11 cellular contexts compared by ENCODE assay signal in the genomic region with DNA sequence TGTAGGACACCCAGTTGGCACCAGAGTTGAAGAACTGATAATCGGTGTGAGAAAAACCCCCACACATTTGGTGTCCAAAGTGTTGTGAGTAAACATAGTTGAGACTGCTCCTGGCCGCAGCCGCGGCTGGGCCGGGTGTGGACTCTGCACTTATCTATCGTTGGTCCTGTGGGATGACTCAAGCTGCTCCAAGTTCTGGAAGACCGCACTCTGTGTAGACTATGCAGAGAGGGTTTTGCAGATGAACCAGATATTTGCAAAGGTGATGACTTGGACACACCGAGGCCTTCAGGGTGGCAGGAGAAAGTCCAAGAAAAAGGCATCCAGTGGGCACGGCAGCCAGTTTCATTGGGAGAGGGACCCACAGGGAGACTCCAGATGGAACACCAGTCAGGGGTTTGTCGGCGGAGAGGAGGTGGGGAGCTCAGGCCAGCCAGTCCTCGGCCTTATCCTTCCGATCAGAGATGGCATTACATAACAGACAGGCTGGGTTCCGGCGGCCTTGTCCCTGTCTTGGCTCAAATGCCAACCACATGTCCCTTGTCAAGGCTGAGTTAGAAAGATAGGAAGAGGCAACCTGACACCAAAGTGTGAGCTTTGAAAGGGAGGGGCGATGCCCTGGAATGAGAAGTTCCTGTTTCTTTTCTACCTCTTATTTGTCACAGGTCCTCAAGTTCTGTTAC. TPM values are rescaled to one million over a fixed set of nuclear protein-coding genes. Genes with fewer than 3 reads are reported as not detected.
DNase-seq lines count a peak whose midpoint lies in the region; ATAC-seq, FAIRE-seq and TF ChIP-seq lines count a peak whose summit lies in the region.
"Had no signal": no experiment of that assay in that cellular context is flagged by ENCODE, and none has a peak within 500 bp of the region (broad histone marks: within the 10 kb centered on the region; RNA-seq: fewer than 3 reads in every experiment).

No MANE protein-coding gene starts in this region.

- H3K4me2 ChIP-seq in HepG2 (ENCODE audit: low read depth, low read length): peak overlapping the region; percentile 71
- H3K4me2 ChIP-seq: PC-9 had no signal

- peaks cover 3 to 14% of the 10 kb centered on the region in 2 donors for H3K4me1 ChIP-seq in ascending aorta
- peaks cover 46% of the 10 kb centered on the region for H3K4me1 ChIP-seq in HepG2 (ENCODE audit: insufficient read depth, low read length)
- H3K4me1 ChIP-seq in upper lobe of left lung: peaks cover 22 to 46% (median 42%) of the 10 kb centered on the region in 4 donors
- no peaks in the 10 kb centered on the region for H3K4me1 ChIP-seq in A673 (ENCODE audit: insufficient read depth, low read length, poor library complexity, severe bottlenecking)
- H3K4me1 ChIP-seq: HAP-1 had no signal

- no peaks in the 10 kb centered on the region for H3K27me3 ChIP-seq in ascending aorta
- H3K27me3 ChIP-seq in HepG2 (ENCODE audit: control insufficient read depth in 1 of 2, insufficient read depth in 2 of 2, low read length in 2 of 2): no peaks in the 10 kb centered on the region
- no peaks in the 10 kb centered on the region for H3K27me3 ChIP-seq in upper lobe of left lung
- no peaks in the 10 kb centered on the region for H3K27me3 ChIP-seq in A673 (replicated peaks; ENCODE audit: insufficient read depth, low read depth, low read length, poor library complexity)

- peak; percentile 86 for FAIRE-seq in HepG2 (lab: Jason Lieb, UNC)

- ATAC-seq in HepG2 (peak; percentile 98), upper lobe of left lung (ENCODE audit: low FRiP score in 2 of 2) (peak; percentile 37 to 92), HG03521 (IDR thresholded peaks at IDR 0.05; ENCODE audit: unreplicated experiment) (no peak)

- peak; percentile 27 to 60 for DNase-seq in NOMO-1 (lab: John Stamatoyannopoulos, UW; ENCODE audit: unreplicated experiment in 2 of 2)
- no peak for DNase-seq in NOMO-1 treated with dmso at 0.1 percent for 144 hours (lab: John Stamatoyannopoulos, UW; ENCODE audit: unreplicated experiment)
- DNase-seq in ascending aorta (ENCODE audit: low spot score in 2 of 2): no peak
- DNase-seq in HepG2 (ENCODE audit: low spot score): peak; percentile 77
- peak in 1 of 2 donors; percentile 85 for DNase-seq in upper lobe of left lung
- DNase-seq in DMS53 (lab: John Stamatoyannopoulos, UW): no peak
- DNase-seq in A673 (ENCODE audit: low spot score): no peak
- DNase-seq: retina had no signal

- H3K4me3 ChIP-seq in ascending aorta (peak overlapping the region in 1 of 2 donors; percentile 61), HepG2 (replicated peaks in 1 of 3; ENCODE audit: insufficient read depth in 1 of 3, low read depth in 2 of 3, low read length in 3 of 3) (peak overlapping the region; percentile 3 to 59 (median 24); a peak in 5 of 6 replicates), upper lobe of left lung (no peak overlapping the region), A673 (ENCODE audit: low read depth, low read length, poor library complexity, severe bottlenecking) (no peak overlapping the region)
- H3K4me3 ChIP-seq: HAP-1, PC-9 had no signal

- CTCF ChIA-PET in HepG2 (lab: Yijun Ruan, JAX; ENCODE audit: low intra/inter-chr PET ratio, low total read pairs): no interaction called here
- CTCF ChIA-PET in A673 (lab: Charles Lee): no interaction called here

- TF ChIP-seq RAD21 in HepG2 (CRISPR knock-in tag; IDR thresholded peaks at IDR 0.05): peak; percentile 8; the same call in 1 of the 2 replicates

- intact Hi-C loops in ascending aorta (cut with DNase I) (no loop called here), HepG2 (cut with micrococcal nuclease; ENCODE audit: unreplicated experiment) (loop anchor here (2.0 kb wide), 1 partner anchor 24 kb away; no protein-coding TSS in a partner anchor), A673 (cut with micrococcal nuclease; ENCODE audit: unreplicated experiment) (no loop called here)

- no peaks in the 10 kb centered on the region for H3K36me3 ChIP-seq in ascending aorta
- H3K36me3 ChIP-seq in HepG2 (replicated peaks in 1 of 2; ENCODE audit: control insufficient read depth in 1 of 2, insufficient read depth in 2 of 2, low read length in 2 of 2): no peaks in the 10 kb centered on the region; a peak in 1 of 5 replicates
- H3K36me3 ChIP-seq in upper lobe of left lung: no peaks in the 10 kb centered on the region
- no peaks in the 10 kb centered on the region for H3K36me3 ChIP-seq in A673 (ENCODE audit: insufficient read depth, low read length, poor library complexity, severe bottlenecking)
- H3K36me3 ChIP-seq: HAP-1 had no signal

- POLR2A ChIA-PET in HepG2 (lab: Yijun Ruan, JAX): interaction anchor here (0.5 to 2.8 kb wide), 7 partner anchors 20 to 77 kb away, joined by 3 to 14 read pairs (median 3); a partner anchor contains a TSS
- POLR2A ChIA-PET in A673 (lab: Charles Lee; ENCODE audit: low non-redundant PET): no interaction called here

- WGBS in HepG2 (ENCODE audit: low lambda C conversion rate): 7% methylated on average over 8 of the region's 16 CpGs
- WGBS in upper lobe of left lung, 2 donors: 51 to 62% methylated on average over 6 to 7 of the region's 16 CpGs

- no peak overlapping the region for H2AFZ ChIP-seq in HepG2 (ENCODE audit: low read length)
- H2AFZ ChIP-seq: PC-9 had no signal

- H4K20me1 ChIP-seq in HepG2 (ENCODE audit: insufficient read depth, low read length): no peaks in the 10 kb centered on the region

- BruUV-seq in HepG2 (replicated peaks; lab: Mats Ljungman, UMichigan) (no TSS peak), A673 (replicated peaks; lab: Mats Ljungman, UMichigan) (no TSS peak)

- peak in 1 of 2 experiments; percentile 21; a peak in 1 of 4 replicates for TF ChIP-seq EP300 in HepG2 (IDR thresholded peaks at IDR 0.05; ENCODE audit: low read depth in 2 of 2, low read length in 2 of 2)
- TF ChIP-seq EP300 in HepG2 (CRISPR knock-in tag; IDR thresholded peaks at IDR 0.05; ENCODE audit: borderline replicate concordance): no peak
- no peak for TF ChIP-seq EP300 in upper lobe of left lung (IDR thresholded peaks at IDR 0.05)

- peak overlapping the region; percentile 74 to 80 for H3K27ac ChIP-seq in ascending aorta
- H3K27ac ChIP-seq in HepG2 (ENCODE audit: extremely low read length, insufficient read depth, low read length): peak overlapping the region; percentile 52
- H3K27ac ChIP-seq in upper lobe of left lung: peak overlapping the region in 3 of 4 donors; percentile 33 to 74 (median 48)
- H3K27ac ChIP-seq in A673 (ENCODE audit: low read depth, low read length, poor library complexity, severe bottlenecking): no peak overlapping the region
- H3K27ac ChIP-seq: PC-9 had no signal

- H3K9ac ChIP-seq in HepG2 (ENCODE audit: insufficient read depth, low read depth, low read length): peak overlapping the region; percentile 28; the same call in 1 of the 2 replicates

- TF ChIP-seq CTCF in ascending aorta (IDR thresholded peaks at IDR 0.05): no peak
- TF ChIP-seq CTCF in HepG2 (CRISPR knock-in tag; IDR thresholded peaks at IDR 0.05): no peak
- no peak for TF ChIP-seq CTCF in upper lobe of left lung (IDR thresholded peaks at IDR 0.05)
- TF ChIP-seq CTCF in A673 (conservative IDR thresholded peaks at IDR 0.05; ENCODE audit: low read depth, low read length): no peak

- peaks cover 7% of the 10 kb centered on the region for H3K79me2 ChIP-seq in HepG2 (ENCODE audit: insufficient read depth, low read length)

- TF ChIP-seq POLR2A in HepG2 (IDR thresholded peaks at IDR 0.05; ENCODE audit: insufficient read depth in 1 of 2, low read depth in 2 of 2, low read length in 2 of 2) (no peak), upper lobe of left lung (IDR thresholded peaks at IDR 0.05) (no peak)

- in situ Hi-C loops in HepG2 (cut with HindIII; ENCODE audit: extremely low pct_ligation_motif_present, low pct_unique_long_range_greater_than_20kb): no loop called here

- H3K9me3 ChIP-seq in ascending aorta (no peaks in the 10 kb centered on the region), HepG2 (ENCODE audit: low read length) (no peaks in the 10 kb centered on the region), upper lobe of left lung (no peaks in the 10 kb centered on the region), A673 (ENCODE audit: low read depth, low read length, poor library complexity, severe bottlenecking) (no peaks in the 10 kb centered on the region)
- H3K9me3 ChIP-seq: HAP-1 had no signal

RNA-seq across cellular contexts. Expression of a gene that starts 21.1 kb away (rescaled TPM):
- total RNA-seq in ascending aorta (45.0 TPM), HepG2 (2016; rRNA removed; fragmentation: Illumina TruSeq; extraction: Trizol) (10.4 and 12.5 TPM in 2 replicates), upper lobe of left lung (10 to 100 TPM in 5 of 6 donors, 1 to 10 TPM in 1; 9.6 to 34.6 (median 22.0) TPM), A673 (2021) (9.2 and 10.8 TPM in 2 replicates)
- 7.3 and 11.5 TPM in 2 replicates for total RNA-seq in HepG2 (2016; cell fraction: cytosol; rRNA removed; fragmentation: Illumina TruSeq; extraction: Trizol; ENCODE audit: low read depth)
- total RNA-seq in HepG2 (2016; cell fraction: insoluble cytoplasmic fraction; rRNA removed; fragmentation: Illumina TruSeq; extraction: Trizol): 10.9 and 12.2 TPM in 2 replicates
- total RNA-seq in HepG2 (2016; cell fraction: membrane; rRNA removed; fragmentation: Illumina TruSeq; extraction: Trizol): 9.5 and 12.2 TPM in 2 replicates
- 14.5 and 19.4 TPM in 2 replicates for total RNA-seq in HepG2 (2016; cell fraction: nucleus; rRNA removed; fragmentation: Illumina TruSeq; extraction: Trizol)
- 19.5 and 19.7 TPM in 2 replicates for polyA plus RNA-seq in HepG2 (2011; rRNA removed)
- 11.6 and 12.9 TPM in 2 replicates for polyA plus RNA-seq in HepG2 (2011; cell fraction: cytosol; rRNA removed)
- 29.5 and 36.3 TPM in 2 replicates for polyA plus RNA-seq in HepG2 (2011; cell fraction: nucleus; rRNA removed)
- polyA plus RNA-seq in HepG2 (2012): 8.1 and 8.7 TPM in 2 replicates
- polyA plus RNA-seq in HepG2 (2016; cell fraction: cytosol; fragmentation: Illumina TruSeq; extraction: Trizol; ENCODE audit: low read depth): 1.3 and 1.9 TPM in 2 replicates
- polyA plus RNA-seq in HepG2 (2016; cell fraction: insoluble cytoplasmic fraction; fragmentation: Illumina TruSeq; extraction: Trizol; ENCODE audit: low read depth): 7.6 and 8.0 TPM in 2 replicates
- 3.9 and 4.6 TPM in 2 replicates for polyA plus RNA-seq in HepG2 (2016; cell fraction: membrane; fragmentation: Illumina TruSeq; extraction: Trizol; ENCODE audit: low read depth)
- 22.5 and 23.5 TPM in 2 replicates for polyA plus RNA-seq in HepG2 (2016; cell fraction: nucleus; fragmentation: Illumina TruSeq; extraction: Trizol; ENCODE audit: insufficient read depth, low read depth)
- polyA minus RNA-seq in HepG2 (2011; rRNA and poly(A)+ RNA removed; ENCODE audit: low replicate concordance): 80.5 and 82.8 TPM in 2 replicates
- polyA minus RNA-seq in HepG2 (2011; cell fraction: cytosol; rRNA and poly(A)+ RNA removed): 15.5 and 21.5 TPM in 2 replicates
- polyA minus RNA-seq in HepG2 (2011; cell fraction: nucleus; rRNA and poly(A)+ RNA removed): 34.5 and 38.3 TPM in 2 replicates

RNA-seq across cellular contexts. Expression of a gene that starts 53.6 kb away (rescaled TPM):
- total RNA-seq in ascending aorta (20.5 TPM), HepG2 (2016; rRNA removed; fragmentation: Illumina TruSeq; extraction: Trizol) (4.0 and 4.2 TPM in 2 replicates), upper lobe of left lung (10 to 100 TPM in 2 of 6 donors, 1 to 10 TPM in 4; 5.3 to 31.4 (median 7.4) TPM), A673 (2021) (16.7 and 17.8 TPM in 2 replicates)
- total RNA-seq in HepG2 (2016; cell fraction: cytosol; rRNA removed; fragmentation: Illumina TruSeq; extraction: Trizol; ENCODE audit: low read depth): 1.2 and 1.5 TPM in 2 replicates
- 3.0 and 4.8 TPM in 2 replicates for total RNA-seq in HepG2 (2016; cell fraction: insoluble cytoplasmic fraction; rRNA removed; fragmentation: Illumina TruSeq; extraction: Trizol)
- 1.9 TPM in 2 replicates for total RNA-seq in HepG2 (2016; cell fraction: membrane; rRNA removed; fragmentation: Illumina TruSeq; extraction: Trizol)
- total RNA-seq in HepG2 (2016; cell fraction: nucleus; rRNA removed; fragmentation: Illumina TruSeq; extraction: Trizol): 8.4 and 8.5 TPM in 2 replicates
- 6.9 and 8.7 TPM in 2 replicates for polyA plus RNA-seq in HepG2 (2011; rRNA removed)
- polyA plus RNA-seq in HepG2 (2011; cell fraction: cytosol; rRNA removed): 1.9 and 2.1 TPM in 2 replicates
- 29.0 and 46.2 TPM in 2 replicates for polyA plus RNA-seq in HepG2 (2011; cell fraction: nucleus; rRNA removed)
- 2.7 and 2.8 TPM in 2 replicates for polyA plus RNA-seq in HepG2 (2012)
- 0.29 and 0.34 TPM in 2 replicates for polyA plus RNA-seq in HepG2 (2016; cell fraction: cytosol; fragmentation: Illumina TruSeq; extraction: Trizol; ENCODE audit: low read depth)
- polyA plus RNA-seq in HepG2 (2016; cell fraction: insoluble cytoplasmic fraction; fragmentation: Illumina TruSeq; extraction: Trizol; ENCODE audit: low read depth): 2.1 and 3.3 TPM in 2 replicates
- 0.50 and 0.78 TPM in 2 replicates for polyA plus RNA-seq in HepG2 (2016; cell fraction: membrane; fragmentation: Illumina TruSeq; extraction: Trizol; ENCODE audit: low read depth)
- 15.5 and 16.6 TPM in 2 replicates for polyA plus RNA-seq in HepG2 (2016; cell fraction: nucleus; fragmentation: Illumina TruSeq; extraction: Trizol; ENCODE audit: insufficient read depth, low read depth)
- polyA minus RNA-seq in HepG2 (2011; rRNA and poly(A)+ RNA removed; ENCODE audit: low replicate concordance): 15.6 and 28.2 TPM in 2 replicates
- 3.9 and 5.9 TPM in 2 replicates for polyA minus RNA-seq in HepG2 (2011; cell fraction: cytosol; rRNA and poly(A)+ RNA removed)
- polyA minus RNA-seq in HepG2 (2011; cell fraction: nucleus; rRNA and poly(A)+ RNA removed): 10.0 and 10.2 TPM in 2 replicates

Comparison
In these comparisons a context has a peak if more than half of its experiments do, and no peak if none do; other contexts are left out.
1. DNase-seq: peak in NOMO-1 (2 of 2) and HepG2 (single experiment); none in NOMO-1 treated with dmso at 0.1 percent for 144 hours (single experiment), ascending aorta (0 of 2), DMS53 (single experiment) and A673 (single experiment).
2. H3K4me3 ChIP-seq: peak in HepG2 (3 of 3); none in upper lobe of left lung (0 of 4) and A673 (single experiment).